26 cellular contexts compared by ENCODE assay signal in genomic region chr16:56352351-56353053, GRCh38.
DNase-seq lines count a peak whose midpoint lies in the region; ATAC-seq, FAIRE-seq and TF ChIP-seq lines count a peak whose summit lies in the region.
"Had no signal": no experiment of that assay in that cellular context is flagged by ENCODE, and none has a peak within 500 bp of the region (broad histone marks: within the 10 kb centered on the region; RNA-seq: fewer than 3 reads in every experiment).

No MANE protein-coding gene starts in this region.

- no peaks in the 10 kb centered on the region for H3K27me3 Mint-ChIP-seq in activated naive CD8-positive, alpha-beta T cell treated with anti-CD3 and anti-CD28 coated beads, Interleukin-2, amount 10 ng/mL, durations not matched to agents 7 days and 5 days
- H3K27me3 Mint-ChIP-seq in activated naive CD8-positive, alpha-beta T cell treated with anti-CD3 and anti-CD28 coated beads, Interleukin-2, amount 50 U/mL, for 24 hours, result peaks cover 2% of the 10 kb centered on the region
- H3K27me3 Mint-ChIP-seq: CD8-positive, alpha-beta memory T cell had no signal

- no peak for TF ChIP-seq POLR2A in spleen (IDR thresholded peaks at IDR 0.05)

- no peak overlapping the region for H3K27ac Mint-ChIP-seq in activated naive CD8-positive, alpha-beta T cell treated with anti-CD3 and anti-CD28 coated beads, Interleukin-2, amount 10 ng/mL, durations not matched to agents 7 days and 5 days
- H3K27ac Mint-ChIP-seq in activated naive CD8-positive, alpha-beta T cell treated with anti-CD3 and anti-CD28 coated beads, Interleukin-2, amount 50 U/mL, for 24 hours, result no peak overlapping the region
- H3K27ac Mint-ChIP-seq: B cell; CD8-positive, alpha-beta memory T cell; GM23338; WTC11 had no signal

- H3K4me3 ChIP-seq in kidney (ENCODE audit: low read length in 2 of 2), result no peak overlapping the region
- H3K4me3 ChIP-seq in spleen, result no peak overlapping the region
- H3K4me3 ChIP-seq: body of pancreas, GM23338, SJCRH30, smooth muscle cell, transverse colon had no signal

- DNase-seq in activated naive CD8-positive, alpha-beta T cell treated with anti-CD3 and anti-CD28 coated beads, Interleukin-2, amount 10 ng/mL, durations not matched to agents 7 days and 5 days, result peak; percentile 18
- no peak for DNase-seq in activated naive CD8-positive, alpha-beta T cell treated with anti-CD3 and anti-CD28 coated beads, Interleukin-2, amount 50 U/mL, for 24 hours
- DNase-seq in NCI-H69 (lab: John Stamatoyannopoulos, UW) (peak; percentile 4), kidney (peak; percentile 61), spleen (peak; percentile 53), NCI-H2196 treated with DMSO at 0.1 percent for 48 hours (lab: John Stamatoyannopoulos, UW; ENCODE audit: unreplicated experiment) (no peak)
- DNase-seq: activated CD4-positive, alpha-beta T cell treated with anti-CD3 and anti-CD28 coated beads, Interleukin-2, amount 50 U/mL, for 4 hours; CD8-positive, alpha-beta memory T cell; effector CD8-positive, alpha-beta T cell; IMR-90; kidney glomerular epithelial cell; NCI-H1092; NCI-H187; NCI-H526; stimulated activated CD4-positive, alpha-beta T cell treated with anti-CD3 and anti-CD28 coated beads, Interleukin-2, amount 100 ng/mL, for 24 hours had no signal

- TF ChIP-seq CTCF in kidney (IDR thresholded peaks at IDR 0.05; ENCODE audit: borderline replicate concordance, extremely low read depth, insufficient read depth) (no peak), spleen (IDR thresholded peaks at IDR 0.05 in 8 of 11, conservative IDR thresholded peaks at IDR 0.05 in 3 of 11) (no peak)

- 78 to 91% (median 81%) methylated on average over 2 to 7 of the region's 7 CpGs for WGBS in spleen, 5 donors

- no peaks in the 10 kb centered on the region for H3K9me3 ChIP-seq in kidney (ENCODE audit: control insufficient read depth in 1 of 2, low read length in 2 of 2)
- no peaks in the 10 kb centered on the region for H3K9me3 ChIP-seq in spleen
- H3K9me3 ChIP-seq: body of pancreas, SJCRH30, transverse colon had no signal

- no peak overlapping the region for H3K27ac ChIP-seq in kidney (ENCODE audit: low read depth in 2 of 2, low read length in 2 of 2)
- H3K27ac ChIP-seq in spleen, result no peak overlapping the region
- H3K27ac ChIP-seq: body of pancreas, SJCRH30, transverse colon had no signal

- H3K36me3 ChIP-seq in kidney (ENCODE audit: control insufficient read depth in 1 of 2, insufficient read depth in 2 of 2, low read length in 2 of 2) (no peaks in the 10 kb centered on the region), spleen (no peaks in the 10 kb centered on the region)
- H3K36me3 ChIP-seq: SJCRH30, transverse colon had no signal

- no peaks in the 10 kb centered on the region for H3K9me3 Mint-ChIP-seq in activated naive CD8-positive, alpha-beta T cell treated with anti-CD3 and anti-CD28 coated beads, Interleukin-2, amount 10 ng/mL, durations not matched to agents 7 days and 5 days
- no peaks in the 10 kb centered on the region for H3K9me3 Mint-ChIP-seq in activated naive CD8-positive, alpha-beta T cell treated with anti-CD3 and anti-CD28 coated beads, Interleukin-2, amount 50 U/mL, for 24 hours
- H3K9me3 Mint-ChIP-seq: CD8-positive, alpha-beta memory T cell; GM23338; WTC11 had no signal

- intact Hi-C loops in kidney (cut with DNase I) (no loop called here), spleen (cut with DNase I; ENCODE audit: low total_unique reads) (loop anchor here (10.0 kb wide), 1 partner anchor 888 kb away; no protein-coding TSS in a partner anchor)

- H3K4me1 ChIP-seq in kidney (ENCODE audit: control insufficient read depth in 1 of 2, insufficient read depth in 1 of 2, low read depth in 1 of 2, low read length in 2 of 2) (peaks cover 3 to 7% of the 10 kb centered on the region in 2 donors), spleen (peaks cover 0 to 20% (median 14%) of the 10 kb centered on the region in 6 donors)

- no peak overlapping the region for H3K9ac ChIP-seq in kidney (ENCODE audit: low read length in 2 of 2)

- POLR2A ChIA-PET in activated naive CD8-positive, alpha-beta T cell treated with anti-CD3 and anti-CD28 coated beads, Interleukin-2, amount 10 ng/mL, durations not matched to agents 7 days and 5 days (lab: Charles Lee), result no interaction called here

- no peak overlapping the region for H3K4me3 Mint-ChIP-seq in activated naive CD8-positive, alpha-beta T cell treated with anti-CD3 and anti-CD28 coated beads, Interleukin-2, amount 10 ng/mL, durations not matched to agents 7 days and 5 days
- H3K4me3 Mint-ChIP-seq in activated naive CD8-positive, alpha-beta T cell treated with anti-CD3 and anti-CD28 coated beads, Interleukin-2, amount 50 U/mL, for 24 hours, result no peak overlapping the region
- H3K4me3 Mint-ChIP-seq: B cell, GM23338, WTC11 had no signal

- no peaks in the 10 kb centered on the region for H3K36me3 Mint-ChIP-seq in activated naive CD8-positive, alpha-beta T cell treated with anti-CD3 and anti-CD28 coated beads, Interleukin-2, amount 10 ng/mL, durations not matched to agents 7 days and 5 days
- H3K36me3 Mint-ChIP-seq in activated naive CD8-positive, alpha-beta T cell treated with anti-CD3 and anti-CD28 coated beads, Interleukin-2, amount 50 U/mL, for 24 hours (ENCODE audit: low read depth), result no peaks in the 10 kb centered on the region
- H3K36me3 Mint-ChIP-seq: WTC11 had no signal

- H3K27me3 ChIP-seq in spleen (replicated peaks in 1 of 7), result no peaks in the 10 kb centered on the region
- H3K27me3 ChIP-seq: body of pancreas, SJCRH30, transverse colon had no signal

- FAIRE-seq in kidney (lab: Jason Lieb, UNC), result no peak
- FAIRE-seq: GM12891 had no signal

- ATAC-seq in activated naive CD8-positive, alpha-beta T cell treated with anti-CD3 and anti-CD28 coated beads, Interleukin-2, amount 10 ng/mL, durations not matched to agents 7 days and 5 days (ENCODE audit: low read depth), result no peak
- no peak for ATAC-seq in activated naive CD8-positive, alpha-beta T cell treated with anti-CD3 and anti-CD28 coated beads, Interleukin-2, amount 50 U/mL, for 24 hours
- no peak for ATAC-seq in HG02870 (IDR thresholded peaks at IDR 0.05; ENCODE audit: unreplicated experiment)
- ATAC-seq in GM18867 (IDR thresholded peaks at IDR 0.05; ENCODE audit: unreplicated experiment), result no peak
- ATAC-seq: body of pancreas, GM23338, Panc1, WTC11 had no signal

- peaks cover 15% of the 10 kb centered on the region for H3K4me1 Mint-ChIP-seq in activated naive CD8-positive, alpha-beta T cell treated with anti-CD3 and anti-CD28 coated beads, Interleukin-2, amount 10 ng/mL, durations not matched to agents 7 days and 5 days
- H3K4me1 Mint-ChIP-seq in activated naive CD8-positive, alpha-beta T cell treated with anti-CD3 and anti-CD28 coated beads, Interleukin-2, amount 50 U/mL, for 24 hours, result peaks cover 21% of the 10 kb centered on the region

Comparison
In these comparisons a context has a peak if more than half of its experiments do, and no peak if none do; other contexts are left out.
1. DNase-seq: peak in activated naive CD8-positive, alpha-beta T cell treated with anti-CD3 and anti-CD28 coated beads, Interleukin-2, amount 10 ng/mL, durations not matched to agents 7 days and 5 days (single experiment), NCI-H69 (single experiment), kidney (single experiment) and spleen (single experiment); none in activated naive CD8-positive, alpha-beta T cell treated with anti-CD3 and anti-CD28 coated beads, Interleukin-2, amount 50 U/mL, for 24 hours (single experiment) and NCI-H2196 treated with DMSO at 0.1 percent for 48 hours (single experiment).